Comparison of ENCODE assay signal across 15 cellular contexts in genomic region chr13:69683921-69684663, GRCh38.
DNase-seq lines count a peak whose midpoint lies in the region; ATAC-seq, FAIRE-seq and TF ChIP-seq lines count a peak whose summit lies in the region.
"Had no signal": no experiment of that assay in that cellular context is flagged by ENCODE, and none has a peak within 500 bp of the region (broad histone marks: within the 10 kb centered on the region; RNA-seq: fewer than 3 reads in every experiment).

No MANE protein-coding gene starts in this region.

- intact Hi-C loops in pancreas (cut with DNase I): no loop called here

- H2AFZ ChIP-seq in OCI-LY3 (ENCODE audit: low read depth, low read length): peak overlapping the region; percentile 14; the same call in 1 of the 2 replicates

- TF ChIP-seq CTCF in OCI-LY3 (IDR thresholded peaks at IDR 0.05; ENCODE audit: low read depth, low read length) (no peak), pancreas (IDR thresholded peaks at IDR 0.05) (no peak)

- H3K27me3 ChIP-seq in OCI-LY3 (ENCODE audit: low read depth, low read length) (no peaks in the 10 kb centered on the region), pancreas (no peaks in the 10 kb centered on the region), small intestine (ENCODE audit: control insufficient read depth in 2 of 2, insufficient read depth in 2 of 2, low read length in 2 of 2) (no peaks in the 10 kb centered on the region)

- H3K9ac ChIP-seq in OCI-LY3 (ENCODE audit: low read length): no peak overlapping the region

- 21 to 27% methylated on average over 3 of the region's 3 CpGs for WGBS in pancreas, 2 donors
- 24 to 48% (median 28%) methylated on average over 3 of the region's 3 CpGs for WGBS in small intestine, 3 donors

- ATAC-seq in GM19395 (IDR thresholded peaks at IDR 0.05; ENCODE audit: unreplicated experiment) (peak; percentile 62), HG02943 (IDR thresholded peaks at IDR 0.05; ENCODE audit: low read depth, unreplicated experiment) (peak; percentile 49), pancreas (peak; percentile 63 to 92 (median 70))

- H3K9me3 ChIP-seq in OCI-LY3 (ENCODE audit: insufficient read depth, low read length) (no peaks in the 10 kb centered on the region), pancreas (no peaks in the 10 kb centered on the region), small intestine (ENCODE audit: control insufficient read depth, low read depth) (no peaks in the 10 kb centered on the region)

- H3K79me2 ChIP-seq in OCI-LY3 (ENCODE audit: low read length): no peaks in the 10 kb centered on the region

- FAIRE-seq in pancreas (lab: Jason Lieb, UNC): no peak
- no peak for FAIRE-seq in small intestine (lab: Jason Lieb, UNC)
- FAIRE-seq: astrocyte, endothelial cell of umbilical vein, RCC 7860, urothelium cell line had no signal

- no peaks in the 10 kb centered on the region for H4K20me1 ChIP-seq in OCI-LY3 (ENCODE audit: insufficient read depth, low read length)

- H3K27ac ChIP-seq in OCI-LY3 (ENCODE audit: low read length) (no peak overlapping the region), pancreas (no peak overlapping the region), small intestine (ENCODE audit: low read depth in 1 of 2, low read length in 1 of 2) (no peak overlapping the region)

- DNase-seq in pancreas: peak in 3 of 6 donors; percentile 6 to 19 (median 12)
- DNase-seq in effector CD8-positive, alpha-beta T cell (lab: John Stamatoyannopoulos, UW): no peak
- no peak for DNase-seq in small intestine
- DNase-seq in cortex of kidney (lab: John Stamatoyannopoulos, UW): no peak
- DNase-seq: activated CD8-positive, alpha-beta memory T cell treated with anti-CD3 and anti-CD28 coated beads, Interleukin-2, amount 50 U/mL, for 4 hours; DMS153; HCEC 1CT; NCI-H1694 treated with DMSO at 0.1 percent for 48 hours had no signal

- H3K4me3 ChIP-seq in OCI-LY3 (ENCODE audit: low read length) (no peak overlapping the region), pancreas (no peak overlapping the region), small intestine (ENCODE audit: low read depth in 1 of 2, low read length in 2 of 2) (no peak overlapping the region)

- no peaks in the 10 kb centered on the region for H3K36me3 ChIP-seq in OCI-LY3 (replicated peaks; ENCODE audit: low read depth, low read length)
- H3K36me3 ChIP-seq in pancreas: no peaks in the 10 kb centered on the region
- H3K36me3 ChIP-seq in small intestine (ENCODE audit: control insufficient read depth in 2 of 2, insufficient read depth in 2 of 2, low read length in 2 of 2): no peaks in the 10 kb centered on the region

- peaks cover 10% of the 10 kb centered on the region for H3K4me1 ChIP-seq in OCI-LY3 (ENCODE audit: low read length)
- H3K4me1 ChIP-seq in pancreas: peaks cover 4 to 10% (median 8%) of the 10 kb centered on the region in 3 donors
- H3K4me1 ChIP-seq in small intestine (ENCODE audit: control insufficient read depth in 2 of 2, insufficient read depth in 1 of 2, low read depth in 1 of 2, low read length in 1 of 2): no peaks in the 10 kb centered on the region

- H3K4me2 ChIP-seq in OCI-LY3 (ENCODE audit: low read length): peak overlapping the region; percentile 11
